21 cellular contexts compared by ENCODE assay signal in genomic region chr1:197779921-197780320, GRCh38.
"Had no signal": no experiment of that assay in that cellular context is flagged by ENCODE, and none has a peak within 500 bp of the region (broad histone marks: within the 10 kb centered on the region; RNA-seq: fewer than 3 reads in every experiment).

No MANE protein-coding gene starts in this region.

- H3K4me3 Mint-ChIP-seq: nephron progenitor cell; neural crest cell; stimulated activated naive CD8-positive, alpha-beta T cell treated with anti-CD3 and anti-CD28 coated beads, Interleukin-15, Interleukin-2, amounts not matched to agents 100 ng/mL and 50 ng/mL, for 24 hours had no signal

- H3K27ac Mint-ChIP-seq: nephron progenitor cell had no signal

- ATAC-seq: natural killer cell treated with Interleukin-12 subunit alpha and Interleukin-12 subunit beta and Interleukin-15 and Interleukin-18, amount 100 ng/mL, for 72 hours; pancreas; right cardiac atrium; right lobe of liver; stimulated activated effector memory CD8-positive, alpha-beta T cell treated with anti-CD3 and anti-CD28 coated beads, Interleukin-12 subunit alpha, Interleukin-12 subunit beta, amount 100 ng/mL, for 72 hours; stimulated activated naive B cell treated with anti-CD40 and anti-IgM and Interleukin-4, amounts not matched to agents 10 μg/mL and 1 μg/mL and 100 μg/mL, for 72 hours had no signal

- DNase-seq: nephron progenitor cell; nucleus accumbens; pancreas; right cardiac atrium; right lobe of liver; sigmoid colon; small intestine; stimulated activated CD4-positive, alpha-beta T cell treated with anti-CD3 and anti-CD28 coated beads, Interleukin-15, amount 100 ng/mL, for 24 hours; stimulated activated CD4-positive, alpha-beta T cell treated with anti-CD3 and anti-CD28 coated beads, Interleukin-2, amount 100 ng/mL, for 24 hours; stimulated activated CD4-positive, alpha-beta T cell treated with anti-CD3 and anti-CD28 coated beads, Interleukin-2, amount 100 ng/mL, for 48 hours; stimulated activated CD4-positive, alpha-beta T cell treated with anti-CD3 and anti-CD28 coated beads, Interleukin-4, amount 100 ng/mL, for 24 hours; stimulated activated naive B cell treated with anti-CD40 and anti-IgM and Interleukin-4, amounts not matched to agents 10 μg/mL and 1 μg/mL and 100 μg/mL, for 72 hours; stimulated activated naive CD4-positive, alpha-beta T cell treated with Interleukin-2 at 50 U/mL for 16 hours; stomach; thyroid gland; trophoblast cell; upper lobe of left lung had no signal

- H3K36me3 Mint-ChIP-seq: natural killer cell treated with Interleukin-12 subunit alpha and Interleukin-12 subunit beta and Interleukin-15 and Interleukin-18, amount 100 ng/mL, for 72 hours; stimulated activated naive B cell treated with anti-CD40 and anti-IgM and Interleukin-4, amounts not matched to agents 10 μg/mL and 1 μg/mL and 100 μg/mL, for 72 hours had no signal

- H3K27me3 Mint-ChIP-seq: natural killer cell treated with Interleukin-12 subunit alpha and Interleukin-12 subunit beta and Interleukin-15 and Interleukin-18, amount 100 ng/mL, for 72 hours; stimulated activated naive B cell treated with anti-CD40 and anti-IgM and Interleukin-4, amounts not matched to agents 10 μg/mL and 1 μg/mL and 100 μg/mL, for 72 hours; stimulated activated naive CD8-positive, alpha-beta T cell treated with anti-CD3 and anti-CD28 coated beads, Interleukin-15, Interleukin-2, amounts not matched to agents 100 ng/mL and 50 ng/mL, for 24 hours had no signal

- H3K9me3 Mint-ChIP-seq: natural killer cell treated with Interleukin-12 subunit alpha and Interleukin-12 subunit beta and Interleukin-15 and Interleukin-18, amount 100 ng/mL, for 72 hours; neural crest cell; stimulated activated effector memory CD8-positive, alpha-beta T cell treated with anti-CD3 and anti-CD28 coated beads, Interleukin-12 subunit alpha, Interleukin-12 subunit beta, amount 100 ng/mL, for 72 hours; stimulated activated naive B cell treated with anti-CD40 and anti-IgM and Interleukin-4, amounts not matched to agents 10 μg/mL and 1 μg/mL and 100 μg/mL, for 72 hours; stimulated activated naive CD8-positive, alpha-beta T cell treated with anti-CD3 and anti-CD28 coated beads, Interleukin-15, Interleukin-2, amounts not matched to agents 100 ng/mL and 50 ng/mL, for 24 hours had no signal
